In genomic region chr16:11784048-11784780, GRCh38 we compare ENCODE assay signal across 9 cellular contexts. TPM values are rescaled to one million over a fixed set of nuclear protein-coding genes. Genes with fewer than 3 reads are reported as not detected.
DNase-seq lines count a peak whose midpoint lies in the region; ATAC-seq, FAIRE-seq and TF ChIP-seq lines count a peak whose summit lies in the region.
"Had no signal": no experiment of that assay in that cellular context is flagged by ENCODE, and none has a peak within 500 bp of the region (broad histone marks: within the 10 kb centered on the region; RNA-seq: fewer than 3 reads in every experiment).

No MANE protein-coding gene starts in this region.

- H3K79me2 ChIP-seq in OCI-LY1 (ENCODE audit: insufficient read depth, low read length), result peaks cover 30% of the 10 kb centered on the region
- H3K79me2 ChIP-seq in parathyroid adenoma, result peaks cover 36% of the 10 kb centered on the region

- H3F3A ChIP-seq in OCI-LY1 (ENCODE audit: insufficient read depth, low read length), result peaks cover 14% of the 10 kb centered on the region

- no peaks in the 10 kb centered on the region for H3K27me3 ChIP-seq in BLaER1 treated with 17β-estradiol and CSF1 and Interleukin-3, amounts not matched to agents 10 nM and 100 nM
- H3K27me3 ChIP-seq in OCI-LY1 (ENCODE audit: insufficient read depth, low read length), result no peaks in the 10 kb centered on the region
- H3K27me3 ChIP-seq in parathyroid adenoma (ENCODE audit: control insufficient read depth, insufficient read depth, low read length), result no peaks in the 10 kb centered on the region

- peaks cover 37 to 62% (median 44%) of the 10 kb centered on the region in 10 experiments for H3K4me1 ChIP-seq in BLaER1 treated with 17β-estradiol and CSF1 and Interleukin-3, amounts not matched to agents 10 nM and 100 nM
- H3K4me1 ChIP-seq in OCI-LY1 (ENCODE audit: insufficient read depth, low read length, severe bottlenecking) (peaks cover 71% of the 10 kb centered on the region), parathyroid adenoma (no peaks in the 10 kb centered on the region)

- no peak for FAIRE-seq in frontal cortex (lab: Jason Lieb, UNC)

- H2AFZ ChIP-seq in OCI-LY1 (ENCODE audit: low read length) (no peak overlapping the region), parathyroid adenoma (no peak overlapping the region)

- H3K9ac ChIP-seq in BLaER1 treated with 17β-estradiol and CSF1 and Interleukin-3, amounts not matched to agents 10 nM and 100 nM, result peak overlapping the region in 4 of 11 experiments; percentile 14 to 65 (median 38); a peak in 2 of 22 replicates
- H3K9ac ChIP-seq in OCI-LY1 (ENCODE audit: low read length), result peak overlapping the region; percentile 58; the same call in 1 of the 2 replicates
- no peak overlapping the region for H3K9ac ChIP-seq in parathyroid adenoma

- no peaks in the 10 kb centered on the region for H3K9me3 ChIP-seq in BLaER1 treated with 17β-estradiol and CSF1 and Interleukin-3, amounts not matched to agents 10 nM and 100 nM (replicated peaks in 1 of 11)
- H3K9me3 ChIP-seq in OCI-LY1 (ENCODE audit: low read length) (no peaks in the 10 kb centered on the region), parathyroid adenoma (ENCODE audit: control insufficient read depth, low read length) (no peaks in the 10 kb centered on the region)

- H3K27ac Mint-ChIP-seq in effector memory CD8-positive, alpha-beta T cell, result peak overlapping the region; percentile 99

- H3K4me3 Mint-ChIP-seq in effector memory CD8-positive, alpha-beta T cell, result peak overlapping the region; percentile 85 to 88

- H3K9me2 ChIP-seq in OCI-LY1 (ENCODE audit: low read depth, low read length), result no peaks in the 10 kb centered on the region

- TF ChIP-seq CTCF in OCI-LY1 (IDR thresholded peaks at IDR 0.05; ENCODE audit: low read length) (no peak), parathyroid adenoma (IDR thresholded peaks at IDR 0.05) (no peak)

- peaks cover 41% of the 10 kb centered on the region for H3K36me3 Mint-ChIP-seq in effector memory CD8-positive, alpha-beta T cell (ENCODE audit: insufficient read depth)

- no peak for DNase-seq in effector memory CD8-positive, alpha-beta T cell
- no peak for DNase-seq in frontal cortex (ENCODE audit: low spot score in 2 of 2)
- no peak for DNase-seq in inferior parietal cortex (ENCODE audit: extremely low spot score)
- no peak for DNase-seq in DMS114 treated with DMSO at 0.1 percent for 48 hours (lab: John Stamatoyannopoulos, UW; ENCODE audit: unreplicated experiment)
- no peak for DNase-seq in T1000 (lab: John Stamatoyannopoulos, UW)
- DNase-seq: NCI-H1105 treated with DMSO at 0.1 percent for 48 hours had no signal

- ATAC-seq in effector memory CD8-positive, alpha-beta T cell (replicated peaks), result no peak

- no peaks in the 10 kb centered on the region for H3K27me3 Mint-ChIP-seq in effector memory CD8-positive, alpha-beta T cell

- peak overlapping the region in 7 of 11 experiments; percentile 17 to 57 (median 44); a peak in 6 of 22 replicates for H3K27ac ChIP-seq in BLaER1 treated with 17β-estradiol and CSF1 and Interleukin-3, amounts not matched to agents 10 nM and 100 nM
- H3K27ac ChIP-seq in OCI-LY1 (ENCODE audit: low read depth, low read length, poor library complexity, severe bottlenecking) (peak overlapping the region; percentile 92), parathyroid adenoma (peak overlapping the region; percentile 53)

- peak overlapping the region; percentile 54 to 91 (median 68) for H3K4me2 ChIP-seq in BLaER1 treated with 17β-estradiol and CSF1 and Interleukin-3, amounts not matched to agents 10 nM and 100 nM
- H3K4me2 ChIP-seq in OCI-LY1 (ENCODE audit: low read length) (peak overlapping the region; percentile 61), parathyroid adenoma (ENCODE audit: low read length) (no peak overlapping the region)

- no peak overlapping the region for H3K4me3 ChIP-seq in BLaER1 treated with 17β-estradiol and CSF1 and Interleukin-3, amounts not matched to agents 10 nM and 100 nM
- H3K4me3 ChIP-seq in OCI-LY1 (ENCODE audit: low read depth, low read length, poor library complexity, severe bottlenecking), result peak overlapping the region; percentile 47
- H3K4me3 ChIP-seq in parathyroid adenoma (ENCODE audit: low read depth, low read length), result no peak overlapping the region

- H3K9me3 Mint-ChIP-seq in effector memory CD8-positive, alpha-beta T cell, result no peaks in the 10 kb centered on the region

- H4K20me1 ChIP-seq in BLaER1 treated with 17β-estradiol and CSF1 and Interleukin-3, amounts not matched to agents 10 nM and 100 nM, result peaks cover 66 to 100% (median 91%) of the 10 kb centered on the region in 11 experiments
- no peaks in the 10 kb centered on the region for H4K20me1 ChIP-seq in OCI-LY1 (ENCODE audit: insufficient read depth, low read length)

- peaks cover 35 to 47% of the 10 kb centered on the region in 2 donors for H3K4me1 Mint-ChIP-seq in effector memory CD8-positive, alpha-beta T cell (ENCODE audit: low read depth in 2 of 2)

- peaks cover 23 to 55% (median 36%) of the 10 kb centered on the region in 11 experiments for H3K36me3 ChIP-seq in BLaER1 treated with 17β-estradiol and CSF1 and Interleukin-3, amounts not matched to agents 10 nM and 100 nM
- H3K36me3 ChIP-seq in OCI-LY1 (ENCODE audit: insufficient read depth, low read length) (peaks cover 14% of the 10 kb centered on the region; the same call in 1 of the 2 replicates), parathyroid adenoma (ENCODE audit: control insufficient read depth, insufficient read depth, low read length) (no peaks in the 10 kb centered on the region)

RNA-seq across cellular contexts. Expression of gene ZC3H7A, which starts 12.8 kb away (rescaled TPM):
- 37.1 TPM for total RNA-seq in frontal cortex

RNA-seq across cellular contexts. Expression of gene TXNDC11, which starts 41.6 kb away (rescaled TPM):
- 8.6 TPM for total RNA-seq in frontal cortex
